22 cellular contexts compared by ENCODE assay signal in genomic region chr15:29826908-29827307, GRCh38. TPM values are rescaled to one million over a fixed set of nuclear protein-coding genes. Genes with fewer than 3 reads are reported as not detected.
"Had no signal": no experiment of that assay in that cellular context is flagged by ENCODE, and none has a peak within 500 bp of the region (broad histone marks: within the 10 kb centered on the region; RNA-seq: fewer than 3 reads in every experiment).

No MANE protein-coding gene starts in this region.

- H3K36me3 ChIP-seq: breast epithelium had no signal

- H3K27ac ChIP-seq: breast epithelium, skin epidermis had no signal

- H3K36me3 Mint-ChIP-seq: activated naive CD8-positive, alpha-beta T cell treated with anti-CD3 and anti-CD28 coated beads, Interleukin-2, amount 10 ng/mL, durations not matched to agents 7 days and 5 days; memory B cell; stimulated activated effector memory CD8-positive, alpha-beta T cell treated with anti-CD3 and anti-CD28 coated beads, Interleukin-12 subunit alpha, Interleukin-12 subunit beta, amount 100 ng/mL, for 72 hours had no signal

- H3K4me3 ChIP-seq: breast epithelium, mucosa of descending colon, skin epidermis had no signal

- H3K9me3 ChIP-seq: breast epithelium, mucosa of descending colon had no signal

- H3K27ac Mint-ChIP-seq: activated naive CD8-positive, alpha-beta T cell treated with anti-CD3 and anti-CD28 coated beads, Interleukin-2, amount 10 ng/mL, durations not matched to agents 7 days and 5 days; activated T-helper 17 cell treated with anti-CD3 and anti-CD28 coated beads, Interleukin-2, amount 50 U/mL, for 72 hours; memory B cell; naive B cell; stimulated activated effector memory CD8-positive, alpha-beta T cell treated with anti-CD3 and anti-CD28 coated beads, Interleukin-12 subunit alpha, Interleukin-12 subunit beta, amount 100 ng/mL, for 72 hours; stimulated activated naive CD8-positive, alpha-beta T cell treated with anti-CD3 and anti-CD28 coated beads, Interleukin-15, amount 100 ng/mL, for 72 hours had no signal

- FAIRE-seq: endometrium, islet of Langerhans had no signal

- H3K4me1 ChIP-seq: breast epithelium had no signal

- H3K27me3 ChIP-seq: breast epithelium had no signal

- ATAC-seq: activated T-helper 17 cell treated with anti-CD3 and anti-CD28 coated beads, Interleukin-2, amount 50 U/mL, for 72 hours; mucosa of descending colon; stimulated activated effector memory CD8-positive, alpha-beta T cell treated with anti-CD3 and anti-CD28 coated beads, Interleukin-12 subunit alpha, Interleukin-12 subunit beta, amount 100 ng/mL, for 72 hours; stimulated activated naive CD8-positive, alpha-beta T cell treated with anti-CD3 and anti-CD28 coated beads, Interleukin-15, amount 100 ng/mL, for 72 hours had no signal

- H3K4me3 Mint-ChIP-seq: activated naive CD8-positive, alpha-beta T cell treated with anti-CD3 and anti-CD28 coated beads, Interleukin-2, amount 10 ng/mL, durations not matched to agents 7 days and 5 days; activated T-helper 17 cell treated with anti-CD3 and anti-CD28 coated beads, Interleukin-2, amount 50 U/mL, for 72 hours; memory B cell; stimulated activated effector memory CD8-positive, alpha-beta T cell treated with anti-CD3 and anti-CD28 coated beads, Interleukin-12 subunit alpha, Interleukin-12 subunit beta, amount 100 ng/mL, for 72 hours; stimulated activated naive CD8-positive, alpha-beta T cell treated with anti-CD3 and anti-CD28 coated beads, Interleukin-15, amount 100 ng/mL, for 72 hours had no signal

- H3K9me3 Mint-ChIP-seq: activated T-helper 17 cell treated with anti-CD3 and anti-CD28 coated beads, Interleukin-2, amount 50 U/mL, for 72 hours; neural crest cell; stimulated activated naive CD8-positive, alpha-beta T cell treated with anti-CD3 and anti-CD28 coated beads, Interleukin-15, amount 100 ng/mL, for 72 hours had no signal

- H3K4me1 Mint-ChIP-seq: memory B cell had no signal

- DNase-seq: activated CD4-positive, alpha-beta T cell treated with anti-CD3 and anti-CD28 coated beads for 1 hour; activated naive CD4-positive, alpha-beta T cell; activated naive CD8-positive, alpha-beta T cell treated with anti-CD3 and anti-CD28 coated beads, Interleukin-2, amount 10 ng/mL, durations not matched to agents 7 days and 5 days; activated T-cell treated with anti-CD3 and anti-CD28 coated beads, Interleukin-2, amount 50 U/mL, for 1 hour; amniotic stem cell; effector CD4-positive, alpha-beta T cell; foreskin melanocyte; mucosa of descending colon; naive B cell; stimulated activated CD4-positive, alpha-beta T cell treated with anti-CD3 and anti-CD28 coated beads, Interleukin-2, amount 100 ng/mL, for 24 hours; stimulated activated naive CD8-positive, alpha-beta T cell treated with anti-CD3 and anti-CD28 coated beads, Interleukin-15, amount 100 ng/mL, for 72 hours; T-helper 9 cell; trophoblast cell had no signal

RNA-seq across cellular contexts. Expression of gene TJP1, which starts 4.6 kb away (rescaled TPM):
- total RNA-seq: activated naive CD8-positive, alpha-beta T cell treated with anti-CD3 and anti-CD28 coated beads, Interleukin-2, amount 10 ng/mL, durations not matched to agents 7 days and 5 days; activated T-helper 17 cell treated with anti-CD3 and anti-CD28 coated beads, Interleukin-2, amount 50 U/mL, for 72 hours; T-helper 1 cell treated with Interleukin-12 subunit alpha and Interleukin-12 subunit beta and Interleukin-4 antibody, amounts not matched to agents 30 ng/mL and 1 ng/mL, for 36 hours had no signal
